15 cellular contexts compared by ENCODE assay signal in the genomic region with DNA sequence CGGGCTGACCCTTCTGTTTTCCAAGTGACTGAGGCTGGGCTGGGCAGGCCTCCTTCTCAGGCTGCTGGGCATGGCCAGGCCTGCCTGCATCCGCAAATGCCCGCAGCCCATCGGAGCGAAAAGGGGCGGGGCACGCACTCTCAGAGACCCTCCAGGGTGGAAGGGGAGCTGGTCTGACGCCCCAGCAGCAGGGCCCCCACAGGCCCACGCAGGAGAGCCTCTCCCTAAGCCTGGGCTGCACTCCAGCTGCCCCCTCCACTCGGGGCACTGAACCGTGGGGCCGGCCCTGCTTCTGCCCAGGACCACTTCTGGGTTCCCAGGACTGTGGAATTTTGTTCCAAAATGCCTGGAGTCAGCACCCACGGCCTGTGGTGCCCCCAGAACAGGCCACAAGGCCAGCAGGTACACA. TPM values are rescaled to one million over a fixed set of nuclear protein-coding genes. Genes with fewer than 3 reads are reported as not detected.
DNase-seq lines count a peak whose midpoint lies in the region; ATAC-seq, FAIRE-seq and TF ChIP-seq lines count a peak whose summit lies in the region.
"Had no signal": no experiment of that assay in that cellular context is flagged by ENCODE, and none has a peak within 500 bp of the region (broad histone marks: within the 10 kb centered on the region; RNA-seq: fewer than 3 reads in every experiment).

No MANE protein-coding gene starts in this region.

- peaks cover 17% of the 10 kb centered on the region for H3K36me3 Mint-ChIP-seq in natural killer cell treated with Interleukin-12 subunit alpha and Interleukin-12 subunit beta and Interleukin-15 and Interleukin-18, amount 100 ng/mL, for 72 hours
- no peaks in the 10 kb centered on the region for H3K36me3 Mint-ChIP-seq in natural killer cell
- H3K36me3 Mint-ChIP-seq in activated T-cell treated with anti-CD3 and anti-CD28 coated beads, Interleukin-2, amount 50 U/mL, for 4 hours (ENCODE audit: insufficient read depth), result no peaks in the 10 kb centered on the region

- no peak for ATAC-seq in natural killer cell treated with Interleukin-12 subunit alpha and Interleukin-12 subunit beta and Interleukin-15 and Interleukin-18, amount 100 ng/mL, for 72 hours
- ATAC-seq in natural killer cell (no peak), pancreas (peak; percentile 27 to 46 (median 38)), HG02870 (IDR thresholded peaks at IDR 0.05; ENCODE audit: unreplicated experiment) (no peak)
- ATAC-seq in activated T-cell treated with anti-CD3 and anti-CD28 coated beads, Interleukin-2, amount 50 U/mL, for 4 hours, result no peak

- no peaks in the 10 kb centered on the region for H3K27me3 Mint-ChIP-seq in natural killer cell treated with Interleukin-12 subunit alpha and Interleukin-12 subunit beta and Interleukin-15 and Interleukin-18, amount 100 ng/mL, for 72 hours
- no peaks in the 10 kb centered on the region for H3K27me3 Mint-ChIP-seq in natural killer cell (ENCODE audit: low read depth in 2 of 2)
- H3K27me3 Mint-ChIP-seq in activated T-cell treated with anti-CD3 and anti-CD28 coated beads, Interleukin-2, amount 50 U/mL, for 4 hours (ENCODE audit: low read depth), result no peaks in the 10 kb centered on the region
- H3K27me3 Mint-ChIP-seq: activated naive CD8-positive, alpha-beta T cell treated with anti-CD3 and anti-CD28 coated beads for 36 hours had no signal

- DNase-seq in natural killer cell treated with Interleukin-12 subunit alpha and Interleukin-12 subunit beta and Interleukin-15 and Interleukin-18, amount 100 ng/mL, for 72 hours (ENCODE audit: low spot score), result peak; percentile 59
- DNase-seq in natural killer cell, result no peak
- peak; percentile 16 for DNase-seq in glomerular visceral epithelial cell (ENCODE audit: extremely low spot score)
- peak in 3 of 6 donors; percentile 60 to 64 (median 62) for DNase-seq in pancreas
- no peak for DNase-seq in activated CD4-positive, alpha-beta T cell treated with anti-CD3 and anti-CD28 coated beads, Interleukin-2, amount 50 U/mL, for 48 hours
- DNase-seq in activated T-cell treated with anti-CD3 and anti-CD28 coated beads, Interleukin-2, amount 50 U/mL, for 4 hours, result no peak
- DNase-seq in SK-N-DZ (ENCODE audit: low spot score), result no peak
- DNase-seq: activated CD8-positive, alpha-beta memory T cell treated with anti-CD3 and anti-CD28 coated beads for 24 hours; activated naive CD8-positive, alpha-beta T cell treated with anti-CD3 and anti-CD28 coated beads for 36 hours; KG1; NCI-H2029 treated with DMSO at 0.1 percent for 48 hours; OCI-M1 had no signal

- no peaks in the 10 kb centered on the region for H3K36me3 ChIP-seq in pancreas
- H3K36me3 ChIP-seq: suprapubic skin had no signal

- peaks cover 20 to 43% of the 10 kb centered on the region in 2 donors for H3K4me1 Mint-ChIP-seq in natural killer cell treated with Interleukin-12 subunit alpha and Interleukin-12 subunit beta and Interleukin-15 and Interleukin-18, amount 100 ng/mL, for 72 hours (ENCODE audit: low read depth in 2 of 2)
- H3K4me1 Mint-ChIP-seq in natural killer cell, result peaks cover 33 to 45% of the 10 kb centered on the region in 2 donors
- peaks cover 23% of the 10 kb centered on the region for H3K4me1 Mint-ChIP-seq in activated T-cell treated with anti-CD3 and anti-CD28 coated beads, Interleukin-2, amount 50 U/mL, for 4 hours (ENCODE audit: low read depth)

- peak overlapping the region; percentile 42 to 67 (median 58) for H3K4me3 ChIP-seq in pancreas
- H3K4me3 ChIP-seq: suprapubic skin had no signal

- no peaks in the 10 kb centered on the region for H3K27me3 ChIP-seq in pancreas

- intact Hi-C loops in natural killer cell (cut with micrococcal nuclease), result no loop called here
- intact Hi-C loops in pancreas (cut with DNase I), result no loop called here

- 26 to 28% methylated on average over 9 to 13 of the region's 13 CpGs for WGBS in pancreas, 2 donors

- FAIRE-seq in pancreas (lab: Jason Lieb, UNC), result no peak

- peak overlapping the region in 1 of 2 donors; percentile 70 for H3K27ac Mint-ChIP-seq in natural killer cell treated with Interleukin-12 subunit alpha and Interleukin-12 subunit beta and Interleukin-15 and Interleukin-18, amount 100 ng/mL, for 72 hours
- H3K27ac Mint-ChIP-seq in natural killer cell, result no peak overlapping the region
- H3K27ac Mint-ChIP-seq: activated naive CD8-positive, alpha-beta T cell treated with anti-CD3 and anti-CD28 coated beads for 36 hours had no signal

- peak overlapping the region; percentile 69 to 76 (median 72) for H3K27ac ChIP-seq in pancreas
- H3K27ac ChIP-seq: suprapubic skin had no signal

- TF ChIP-seq CTCF in natural killer cell (IDR thresholded peaks at IDR 0.05) (no peak), pancreas (IDR thresholded peaks at IDR 0.05) (no peak)

- peaks cover 0 to 8% (median 4%) of the 10 kb centered on the region in 3 donors for H3K4me1 ChIP-seq in pancreas

- no peak overlapping the region for H3K4me3 Mint-ChIP-seq in natural killer cell treated with Interleukin-12 subunit alpha and Interleukin-12 subunit beta and Interleukin-15 and Interleukin-18, amount 100 ng/mL, for 72 hours
- no peak overlapping the region for H3K4me3 Mint-ChIP-seq in natural killer cell
- no peak overlapping the region for H3K4me3 Mint-ChIP-seq in activated T-cell treated with anti-CD3 and anti-CD28 coated beads, Interleukin-2, amount 50 U/mL, for 4 hours
- H3K4me3 Mint-ChIP-seq: activated naive CD8-positive, alpha-beta T cell treated with anti-CD3 and anti-CD28 coated beads for 36 hours had no signal

- H3K9me3 Mint-ChIP-seq in natural killer cell treated with Interleukin-12 subunit alpha and Interleukin-12 subunit beta and Interleukin-15 and Interleukin-18, amount 100 ng/mL, for 72 hours, result peaks cover 9% of the 10 kb centered on the region
- no peaks in the 10 kb centered on the region for H3K9me3 Mint-ChIP-seq in natural killer cell
- peaks cover 7% of the 10 kb centered on the region for H3K9me3 Mint-ChIP-seq in activated T-cell treated with anti-CD3 and anti-CD28 coated beads, Interleukin-2, amount 50 U/mL, for 4 hours

- H3K9me3 ChIP-seq in pancreas, result no peaks in the 10 kb centered on the region
- H3K9me3 ChIP-seq: suprapubic skin had no signal

RNA-seq across cellular contexts. Expression of a gene that starts 9.3 kb away (rescaled TPM):
- 100 to 1,000 TPM in 1 of 2 donors, 10 to 100 TPM in 1; 70.6 to 161 TPM for total RNA-seq in natural killer cell treated with Interleukin-12 subunit alpha and Interleukin-12 subunit beta and Interleukin-15 and Interleukin-18, amount 100 ng/mL, for 72 hours
- total RNA-seq in natural killer cell (100 to 1,000 TPM in 1 of 3 donors, 10 to 100 TPM in 2; 87.2 to 117 (median 89.2) TPM), pancreas (10 to 100 TPM; 10.9 to 15.0 (median 13.7) TPM)
- 10 to 100 TPM; 15.5 to 41.2 TPM for polyA plus RNA-seq in pancreas
- 10 to 100 TPM; 75.0 to 79.6 (median 79.5) TPM for total RNA-seq in activated T-cell treated with anti-CD3 and anti-CD28 coated beads, Interleukin-2, amount 50 U/mL, for 4 hours
- polyA plus RNA-seq in SK-N-DZ (2014; cell fraction: cytosol; rRNA removed), result 27.4 and 30.5 TPM in 2 replicates
- polyA plus RNA-seq in SK-N-DZ (2014; cell fraction: nucleus; rRNA removed), result 28.2 and 35.6 TPM in 2 replicates

RNA-seq across cellular contexts. Expression of a gene that starts 30.2 kb away (rescaled TPM):
- 10 to 100 TPM; 17.2 to 19.9 TPM for total RNA-seq in natural killer cell treated with Interleukin-12 subunit alpha and Interleukin-12 subunit beta and Interleukin-15 and Interleukin-18, amount 100 ng/mL, for 72 hours
- total RNA-seq in natural killer cell, result 10 to 100 TPM; 33.6 to 38.3 (median 33.6) TPM
- total RNA-seq in pancreas, result 1 to 10 TPM; 4.2 to 8.6 (median 6.0) TPM
- polyA plus RNA-seq in pancreas, result 1 to 10 TPM; 7.5 to 9.1 TPM
- 10 to 100 TPM; 17.5 to 19.0 (median 18.9) TPM for total RNA-seq in activated T-cell treated with anti-CD3 and anti-CD28 coated beads, Interleukin-2, amount 50 U/mL, for 4 hours
- polyA plus RNA-seq in SK-N-DZ (2014; cell fraction: cytosol; rRNA removed), result 9.5 and 12.6 TPM in 2 replicates
- 6.4 and 9.1 TPM in 2 replicates for polyA plus RNA-seq in SK-N-DZ (2014; cell fraction: nucleus; rRNA removed)

RNA-seq across cellular contexts. Expression of a gene that starts 37.8 kb away (rescaled TPM):
- not detected for total RNA-seq in natural killer cell treated with Interleukin-12 subunit alpha and Interleukin-12 subunit beta and Interleukin-15 and Interleukin-18, amount 100 ng/mL, for 72 hours
- total RNA-seq in natural killer cell (not detected), pancreas (under 1 TPM in 5 of 6 donors, not detected in 1; 0.12 to 0.59 (median 0.32) TPM)
- under 1 TPM; 0.54 to 0.76 TPM for polyA plus RNA-seq in pancreas
- total RNA-seq in activated T-cell treated with anti-CD3 and anti-CD28 coated beads, Interleukin-2, amount 50 U/mL, for 4 hours, result not detected
- polyA plus RNA-seq in SK-N-DZ (2014; cell fraction: cytosol; rRNA removed), result 1.7 and 2.9 TPM in 2 replicates
- polyA plus RNA-seq in SK-N-DZ (2014; cell fraction: nucleus; rRNA removed), result 2.0 and 4.2 TPM in 2 replicates
- total RNA-seq: activated naive CD8-positive, alpha-beta T cell treated with anti-CD3 and anti-CD28 coated beads for 36 hours; renal cortical epithelial cell had no signal

Comparison
In these comparisons a context has a peak if more than half of its experiments do, and no peak if none do; other contexts are left out.
1. DNase-seq: peak in natural killer cell treated with Interleukin-12 subunit alpha and Interleukin-12 subunit beta and Interleukin-15 and Interleukin-18, amount 100 ng/mL, for 72 hours (single experiment) and glomerular visceral epithelial cell (single experiment); none in natural killer cell (single experiment), activated CD4-positive, alpha-beta T cell treated with anti-CD3 and anti-CD28 coated beads, Interleukin-2, amount 50 U/mL, for 48 hours (0 of 2), activated T-cell treated with anti-CD3 and anti-CD28 coated beads, Interleukin-2, amount 50 U/mL, for 4 hours (single experiment) and SK-N-DZ (single experiment).
2. ATAC-seq: peak in pancreas (4 of 4); none in natural killer cell treated with Interleukin-12 subunit alpha and Interleukin-12 subunit beta and Interleukin-15 and Interleukin-18, amount 100 ng/mL, for 72 hours (0 of 2), natural killer cell (0 of 3), HG02870 (single experiment) and activated T-cell treated with anti-CD3 and anti-CD28 coated beads, Interleukin-2, amount 50 U/mL, for 4 hours (0 of 2).
3. RNA of a gene that starts 9.3 kb away (total RNA-seq): 70.6 to 161 TPM in natural killer cell treated with Interleukin-12 subunit alpha and Interleukin-12 subunit beta and Interleukin-15 and Interleukin-18, amount 100 ng/mL, for 72 hours, 87.2 to 117 TPM in natural killer cell and 75.0 to 79.6 TPM in activated T-cell treated with anti-CD3 and anti-CD28 coated beads, Interleukin-2, amount 50 U/mL, for 4 hours; 10.9 to 15.0 TPM in pancreas; every median in the first group is over 4 times any median in the second.